40 cellular contexts compared by ENCODE assay signal in genomic region chr6:151428336-151428735, GRCh38.
"Had no signal": no experiment of that assay in that cellular context is flagged by ENCODE, and none has a peak within 500 bp of the region (broad histone marks: within the 10 kb centered on the region; RNA-seq: fewer than 3 reads in every experiment).

No MANE protein-coding gene starts in this region.

- ATAC-seq: activated naive CD4-positive, alpha-beta T cell treated with anti-CD3 and anti-CD28 coated beads, Interleukin-2, amount 50 U/mL, for 72 hours; activated naive CD8-positive, alpha-beta T cell treated with anti-CD3 and anti-CD28 coated beads, Interleukin-2, amount 50 U/mL, for 24 hours; activated T-cell treated with anti-CD3 and anti-CD28 coated beads, Interleukin-2, amount 50 U/mL, for 4 hours; activated T-cell treated with anti-CD3 and anti-CD28 coated beads, Interleukin-2, amount 50 U/mL, for 72 hours; activated T-helper 17 cell treated with anti-CD3 and anti-CD28 coated beads, Interleukin-2, amount 50 U/mL, for 72 hours; body of pancreas had no signal

- H3K27ac ChIP-seq: adrenal gland, ascending aorta, body of pancreas, brain microvascular endothelial cell, breast epithelium, cardiac muscle cell had no signal

- H3K27me3 ChIP-seq: adrenal gland, ascending aorta, body of pancreas, brain microvascular endothelial cell, breast epithelium, cardiac muscle cell had no signal

- H3K4me1 ChIP-seq: adrenal gland, body of pancreas, breast epithelium had no signal

- H3K27me3 Mint-ChIP-seq: activated naive CD4-positive, alpha-beta T cell treated with anti-CD3 and anti-CD28 coated beads, Interleukin-2, amount 10 ng/mL, durations not matched to agents 7 days and 5 days; activated naive CD4-positive, alpha-beta T cell treated with anti-CD3 and anti-CD28 coated beads, Interleukin-2, amount 50 U/mL, for 24 hours; activated naive CD8-positive, alpha-beta T cell; activated naive CD8-positive, alpha-beta T cell treated with anti-CD3 and anti-CD28 coated beads for 36 hours; activated naive CD8-positive, alpha-beta T cell treated with anti-CD3 and anti-CD28 coated beads, Interleukin-2, amount 10 ng/mL, durations not matched to agents 7 days and 5 days; activated naive CD8-positive, alpha-beta T cell treated with anti-CD3 and anti-CD28 coated beads, Interleukin-2, amount 50 U/mL, for 24 hours; activated T-cell treated with anti-CD3 and anti-CD28 coated beads, Interleukin-2, amount 50 U/mL, for 24 hours; activated T-helper 17 cell treated with anti-CD3 and anti-CD28 coated beads, Interleukin-2, amount 50 U/mL, for 72 hours; brain; central memory CD8-positive, alpha-beta T cell had no signal

- H3K4me3 ChIP-seq: adrenal gland, ascending aorta, body of pancreas, breast epithelium, cardiac muscle cell had no signal

- FAIRE-seq: astrocyte, bronchial epithelial cell had no signal

- H3K4me3 Mint-ChIP-seq: activated naive CD4-positive, alpha-beta T cell treated with anti-CD3 and anti-CD28 coated beads for 36 hours; activated naive CD4-positive, alpha-beta T cell treated with anti-CD3 and anti-CD28 coated beads, Interleukin-2, amount 10 ng/mL, durations not matched to agents 7 days and 5 days; activated naive CD4-positive, alpha-beta T cell treated with anti-CD3 and anti-CD28 coated beads, Interleukin-2, amount 50 U/mL, for 24 hours; activated naive CD8-positive, alpha-beta T cell; activated naive CD8-positive, alpha-beta T cell treated with anti-CD3 and anti-CD28 coated beads for 36 hours; activated naive CD8-positive, alpha-beta T cell treated with anti-CD3 and anti-CD28 coated beads, Interleukin-2, amount 10 ng/mL, durations not matched to agents 7 days and 5 days; activated naive CD8-positive, alpha-beta T cell treated with anti-CD3 and anti-CD28 coated beads, Interleukin-2, amount 50 U/mL, for 24 hours; activated T-cell treated with anti-CD3 and anti-CD28 coated beads, Interleukin-2, amount 50 U/mL, for 24 hours; activated T-cell treated with anti-CD3 and anti-CD28 coated beads, Interleukin-2, amount 50 U/mL, for 4 hours; activated T-cell treated with anti-CD3 and anti-CD28 coated beads, Interleukin-2, amount 50 U/mL, for 72 hours; activated T-helper 1 cell treated with anti-CD3 and anti-CD28 coated beads, Interleukin-12 subunit alpha, Interleukin-12 subunit beta, Interleukin-2, Interleukin-4 antibody, amounts not matched to agents 30 ng/mL and 10 ng/mL and 1 ng/mL, durations not matched to agents 14 hours and 24 hours and 36 hours; activated T-helper 17 cell treated with anti-CD3 and anti-CD28 coated beads, Interleukin-2, amount 50 U/mL, for 72 hours; brain; central memory CD8-positive, alpha-beta T cell had no signal

- H3K9me3 ChIP-seq: adrenal gland, ascending aorta, body of pancreas, breast epithelium had no signal

- H3K9me3 Mint-ChIP-seq: activated naive CD4-positive, alpha-beta T cell treated with anti-CD3 and anti-CD28 coated beads for 36 hours; activated naive CD4-positive, alpha-beta T cell treated with anti-CD3 and anti-CD28 coated beads, Interleukin-2, amount 10 ng/mL, durations not matched to agents 7 days and 5 days; activated naive CD4-positive, alpha-beta T cell treated with anti-CD3 and anti-CD28 coated beads, Interleukin-2, amount 50 U/mL, for 24 hours; activated naive CD4-positive, alpha-beta T cell treated with anti-CD3 and anti-CD28 coated beads, Interleukin-2, amount 50 U/mL, for 72 hours; activated naive CD8-positive, alpha-beta T cell treated with anti-CD3 and anti-CD28 coated beads for 36 hours; activated naive CD8-positive, alpha-beta T cell treated with anti-CD3 and anti-CD28 coated beads, Interleukin-2, amount 10 ng/mL, durations not matched to agents 7 days and 5 days; activated naive CD8-positive, alpha-beta T cell treated with anti-CD3 and anti-CD28 coated beads, Interleukin-2, amount 50 U/mL, for 24 hours; activated T-cell treated with anti-CD3 and anti-CD28 coated beads, Interleukin-2, amount 50 U/mL, for 24 hours; activated T-cell treated with anti-CD3 and anti-CD28 coated beads, Interleukin-2, amount 50 U/mL, for 4 hours; activated T-cell treated with anti-CD3 and anti-CD28 coated beads, Interleukin-2, amount 50 U/mL, for 72 hours; activated T-helper 1 cell treated with anti-CD3 and anti-CD28 coated beads, Interleukin-12 subunit alpha, Interleukin-12 subunit beta, Interleukin-2, Interleukin-4 antibody, amounts not matched to agents 30 ng/mL and 10 ng/mL and 1 ng/mL, durations not matched to agents 14 hours and 24 hours and 36 hours; activated T-helper 17 cell treated with anti-CD3 and anti-CD28 coated beads, Interleukin-2, amount 50 U/mL, for 72 hours; activated T-helper 2 cell treated with anti-CD3 and anti-CD28 coated beads, Interferon-gamma antibody, Interleukin-2, Interleukin-4, amounts not matched to agents 10 μg/mL and 5 μg/mL and 100 μg/mL, durations not matched to agents 14 hours and 24 hours and 36 hours; brain; central memory CD8-positive, alpha-beta T cell had no signal

- H3K27ac Mint-ChIP-seq: activated naive CD4-positive, alpha-beta T cell treated with anti-CD3 and anti-CD28 coated beads for 36 hours; activated naive CD4-positive, alpha-beta T cell treated with anti-CD3 and anti-CD28 coated beads, Interleukin-2, amount 10 ng/mL, durations not matched to agents 7 days and 5 days; activated naive CD4-positive, alpha-beta T cell treated with anti-CD3 and anti-CD28 coated beads, Interleukin-2, amount 50 U/mL, for 24 hours; activated naive CD4-positive, alpha-beta T cell treated with anti-CD3 and anti-CD28 coated beads, Interleukin-2, amount 50 U/mL, for 72 hours; activated naive CD8-positive, alpha-beta T cell; activated naive CD8-positive, alpha-beta T cell treated with anti-CD3 and anti-CD28 coated beads for 36 hours; activated naive CD8-positive, alpha-beta T cell treated with anti-CD3 and anti-CD28 coated beads, Interleukin-2, amount 10 ng/mL, durations not matched to agents 7 days and 5 days; activated naive CD8-positive, alpha-beta T cell treated with anti-CD3 and anti-CD28 coated beads, Interleukin-2, amount 50 U/mL, for 24 hours; activated T-cell treated with anti-CD3 and anti-CD28 coated beads, Interleukin-2, amount 50 U/mL, for 24 hours; activated T-cell treated with anti-CD3 and anti-CD28 coated beads, Interleukin-2, amount 50 U/mL, for 72 hours; activated T-helper 1 cell treated with anti-CD3 and anti-CD28 coated beads, Interleukin-12 subunit alpha, Interleukin-12 subunit beta, Interleukin-2, Interleukin-4 antibody, amounts not matched to agents 30 ng/mL and 10 ng/mL and 1 ng/mL, durations not matched to agents 14 hours and 24 hours and 36 hours; activated T-helper 17 cell treated with anti-CD3 and anti-CD28 coated beads, Interleukin-2, amount 50 U/mL, for 72 hours; activated T-helper 2 cell treated with anti-CD3 and anti-CD28 coated beads, Interferon-gamma antibody, Interleukin-2, Interleukin-4, amounts not matched to agents 10 μg/mL and 5 μg/mL and 100 μg/mL, durations not matched to agents 14 hours and 24 hours and 36 hours; brain had no signal

- H3K4me1 Mint-ChIP-seq: activated naive CD4-positive, alpha-beta T cell treated with anti-CD3 and anti-CD28 coated beads, Interleukin-2, amount 10 ng/mL, durations not matched to agents 7 days and 5 days; activated naive CD4-positive, alpha-beta T cell treated with anti-CD3 and anti-CD28 coated beads, Interleukin-2, amount 50 U/mL, for 24 hours; activated naive CD8-positive, alpha-beta T cell treated with anti-CD3 and anti-CD28 coated beads for 36 hours; activated naive CD8-positive, alpha-beta T cell treated with anti-CD3 and anti-CD28 coated beads, Interleukin-2, amount 10 ng/mL, durations not matched to agents 7 days and 5 days; activated naive CD8-positive, alpha-beta T cell treated with anti-CD3 and anti-CD28 coated beads, Interleukin-2, amount 50 U/mL, for 24 hours; brain; central memory CD8-positive, alpha-beta T cell had no signal

- H3K36me3 ChIP-seq: breast epithelium had no signal

- DNase-seq: activated effector memory CD4-positive, alpha-beta T cell treated with anti-CD3 and anti-CD28 coated beads, Interleukin-2, amount 50 U/mL, for 16 hours; activated effector memory CD4-positive, alpha-beta T cell treated with Interleukin-2 at 50 U/mL for 16 hours; activated gamma-delta T cell; activated gamma-delta T cell treated with Interleukin-2 at 50 U/mL for 16 hours; activated naive CD4-positive, alpha-beta T cell; activated naive CD4-positive, alpha-beta T cell treated with anti-CD3 and anti-CD28 coated beads for 36 hours; activated naive CD4-positive, alpha-beta T cell treated with anti-CD3 and anti-CD28 coated beads, Interleukin-2, amount 10 ng/mL, durations not matched to agents 7 days and 5 days; activated naive CD4-positive, alpha-beta T cell treated with anti-CD3 and anti-CD28 coated beads, Interleukin-2, amount 50 U/mL, for 16 hours; activated naive CD4-positive, alpha-beta T cell treated with Interleukin-2 at 50 U/mL for 16 hours; activated naive CD8-positive, alpha-beta T cell treated with anti-CD3 and anti-CD28 coated beads for 36 hours; activated naive CD8-positive, alpha-beta T cell treated with anti-CD3 and anti-CD28 coated beads, Interleukin-2, amount 10 ng/mL, durations not matched to agents 7 days and 5 days; activated naive CD8-positive, alpha-beta T cell treated with anti-CD3 and anti-CD28 coated beads, Interleukin-2, amount 50 U/mL, for 24 hours; activated T-cell treated with anti-CD3 and anti-CD28 coated beads, Interleukin-2, amount 50 U/mL, for 1 hour; activated T-cell treated with anti-CD3 and anti-CD28 coated beads, Interleukin-2, amount 50 U/mL, for 24 hours; activated T-cell treated with anti-CD3 and anti-CD28 coated beads, Interleukin-2, amount 50 U/mL, for 4 hours; activated T-cell treated with anti-CD3 and anti-CD28 coated beads, Interleukin-2, amount 50 U/mL, for 48 hours; activated T-cell treated with anti-CD3 and anti-CD28 coated beads, Interleukin-2, amount 50 U/mL, for 72 hours; adrenal gland; amniotic stem cell; amygdala; anterior cingulate cortex; aorta; body of pancreas; brain microvascular endothelial cell; caudate nucleus; central memory CD4-positive, alpha-beta T cell; cerebellar nuclear complex had no signal
